2 cellular contexts compared by ENCODE assay signal in the genomic region with DNA sequence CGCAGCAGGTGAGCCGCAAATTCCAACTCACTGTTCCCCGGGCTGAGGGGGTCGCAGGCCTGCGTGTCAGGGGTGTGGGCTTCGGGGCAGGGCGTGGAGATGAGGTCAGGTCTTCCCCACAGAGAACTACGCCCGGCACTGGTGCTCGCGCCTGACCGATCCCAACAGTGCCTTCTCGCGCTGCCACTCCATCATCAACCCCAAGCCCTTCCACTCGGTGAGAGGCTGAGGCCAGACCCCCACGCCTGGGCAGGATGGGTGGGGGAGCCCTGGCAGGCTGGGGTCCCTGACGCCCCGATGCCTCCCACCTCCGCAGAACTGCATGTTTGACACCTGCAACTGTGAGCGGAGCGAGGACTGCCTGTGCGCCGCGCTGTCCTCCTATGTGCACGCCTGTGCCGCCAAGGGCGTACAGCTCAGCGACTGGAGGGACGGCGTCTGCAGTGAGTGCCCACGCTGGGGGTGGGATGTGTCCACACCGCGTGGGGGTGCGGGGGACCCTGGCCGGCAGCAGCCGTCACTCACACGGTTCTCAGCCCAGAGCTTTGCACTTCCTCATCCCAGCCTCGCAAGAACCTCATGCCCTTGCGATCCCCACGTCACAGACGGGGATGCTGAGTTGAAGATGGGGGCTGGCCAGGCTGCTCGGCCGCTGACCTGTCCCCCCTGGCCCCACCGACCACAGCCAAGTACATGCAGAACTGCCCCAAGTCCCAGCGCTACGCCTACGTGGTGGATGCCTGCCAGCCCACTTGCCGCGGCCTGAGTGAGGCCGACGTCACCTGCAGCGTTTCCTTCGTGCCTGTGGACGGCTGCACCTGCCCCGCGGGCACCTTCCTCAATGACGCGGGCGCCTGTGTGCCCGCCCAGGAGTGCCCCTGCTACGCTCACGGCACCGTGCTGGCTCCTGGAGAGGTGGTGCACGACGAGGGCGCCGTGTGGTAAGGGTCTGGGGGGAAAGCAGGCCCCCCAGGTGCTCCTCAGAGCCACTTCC.
TF ChIP-seq lines count a peak whose summit lies in the region.

No MANE protein-coding gene starts in this region.

TF ChIP-seq in SK-N-SH, 30 proteins besides CTCF, POLR2A, EP300 and RAD21 (continued from another document):
- TF ChIP-seq, protein P1, sequence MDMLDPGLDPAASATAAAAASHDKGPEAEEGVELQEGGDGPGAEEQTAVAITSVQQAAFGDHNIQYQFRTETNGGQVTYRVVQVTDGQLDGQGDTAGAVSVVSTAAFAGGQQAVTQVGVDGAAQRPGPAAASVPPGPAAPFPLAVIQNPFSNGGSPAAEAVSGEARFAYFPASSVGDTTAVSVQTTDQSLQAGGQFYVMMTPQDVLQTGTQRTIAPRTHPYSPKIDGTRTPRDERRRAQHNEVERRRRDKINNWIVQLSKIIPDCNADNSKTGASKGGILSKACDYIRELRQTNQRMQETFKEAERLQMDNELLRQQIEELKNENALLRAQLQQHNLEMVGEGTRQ (IDR thresholded peaks at IDR 0.05; ENCODE audit: borderline replicate concordance, low read depth, low read length): no peak
- TF ChIP-seq, protein P2, sequence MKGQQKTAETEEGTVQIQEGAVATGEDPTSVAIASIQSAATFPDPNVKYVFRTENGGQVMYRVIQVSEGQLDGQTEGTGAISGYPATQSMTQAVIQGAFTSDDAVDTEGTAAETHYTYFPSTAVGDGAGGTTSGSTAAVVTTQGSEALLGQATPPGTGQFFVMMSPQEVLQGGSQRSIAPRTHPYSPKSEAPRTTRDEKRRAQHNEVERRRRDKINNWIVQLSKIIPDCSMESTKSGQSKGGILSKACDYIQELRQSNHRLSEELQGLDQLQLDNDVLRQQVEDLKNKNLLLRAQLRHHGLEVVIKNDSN (IDR thresholded peaks at IDR 0.05; ENCODE audit: borderline replicate concordance, low read depth): no peak
- no peak for TF ChIP-seq GABPA (IDR thresholded peaks at IDR 0.05; ENCODE audit: low read depth)
- TF ChIP-seq SMC3 (IDR thresholded peaks at IDR 0.05; ENCODE audit: low read depth, low read length): no peak
- TF ChIP-seq, protein P3, sequence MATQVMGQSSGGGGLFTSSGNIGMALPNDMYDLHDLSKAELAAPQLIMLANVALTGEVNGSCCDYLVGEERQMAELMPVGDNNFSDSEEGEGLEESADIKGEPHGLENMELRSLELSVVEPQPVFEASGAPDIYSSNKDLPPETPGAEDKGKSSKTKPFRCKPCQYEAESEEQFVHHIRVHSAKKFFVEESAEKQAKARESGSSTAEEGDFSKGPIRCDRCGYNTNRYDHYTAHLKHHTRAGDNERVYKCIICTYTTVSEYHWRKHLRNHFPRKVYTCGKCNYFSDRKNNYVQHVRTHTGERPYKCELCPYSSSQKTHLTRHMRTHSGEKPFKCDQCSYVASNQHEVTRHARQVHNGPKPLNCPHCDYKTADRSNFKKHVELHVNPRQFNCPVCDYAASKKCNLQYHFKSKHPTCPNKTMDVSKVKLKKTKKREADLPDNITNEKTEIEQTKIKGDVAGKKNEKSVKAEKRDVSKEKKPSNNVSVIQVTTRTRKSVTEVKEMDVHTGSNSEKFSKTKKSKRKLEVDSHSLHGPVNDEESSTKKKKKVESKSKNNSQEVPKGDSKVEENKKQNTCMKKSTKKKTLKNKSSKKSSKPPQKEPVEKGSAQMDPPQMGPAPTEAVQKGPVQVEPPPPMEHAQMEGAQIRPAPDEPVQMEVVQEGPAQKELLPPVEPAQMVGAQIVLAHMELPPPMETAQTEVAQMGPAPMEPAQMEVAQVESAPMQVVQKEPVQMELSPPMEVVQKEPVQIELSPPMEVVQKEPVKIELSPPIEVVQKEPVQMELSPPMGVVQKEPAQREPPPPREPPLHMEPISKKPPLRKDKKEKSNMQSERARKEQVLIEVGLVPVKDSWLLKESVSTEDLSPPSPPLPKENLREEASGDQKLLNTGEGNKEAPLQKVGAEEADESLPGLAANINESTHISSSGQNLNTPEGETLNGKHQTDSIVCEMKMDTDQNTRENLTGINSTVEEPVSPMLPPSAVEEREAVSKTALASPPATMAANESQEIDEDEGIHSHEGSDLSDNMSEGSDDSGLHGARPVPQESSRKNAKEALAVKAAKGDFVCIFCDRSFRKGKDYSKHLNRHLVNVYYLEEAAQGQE (IDR thresholded peaks at IDR 0.05; ENCODE audit: low read depth, low read length): no peak
- TF ChIP-seq RCOR1 (IDR thresholded peaks at IDR 0.05; ENCODE audit: low read length): no peak
- TF ChIP-seq, protein P4, sequence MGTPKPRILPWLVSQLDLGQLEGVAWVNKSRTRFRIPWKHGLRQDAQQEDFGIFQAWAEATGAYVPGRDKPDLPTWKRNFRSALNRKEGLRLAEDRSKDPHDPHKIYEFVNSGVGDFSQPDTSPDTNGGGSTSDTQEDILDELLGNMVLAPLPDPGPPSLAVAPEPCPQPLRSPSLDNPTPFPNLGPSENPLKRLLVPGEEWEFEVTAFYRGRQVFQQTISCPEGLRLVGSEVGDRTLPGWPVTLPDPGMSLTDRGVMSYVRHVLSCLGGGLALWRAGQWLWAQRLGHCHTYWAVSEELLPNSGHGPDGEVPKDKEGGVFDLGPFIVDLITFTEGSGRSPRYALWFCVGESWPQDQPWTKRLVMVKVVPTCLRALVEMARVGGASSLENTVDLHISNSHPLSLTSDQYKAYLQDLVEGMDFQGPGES (IDR thresholded peaks at IDR 0.05; ENCODE audit: low read depth, low read length): no peak

TF ChIP-seq in SK-N-SH treated with all-trans-retinoic acid at 6 μM for 48 hours, 23 proteins besides CTCF, POLR2A, EP300 and RAD21 (continued from another document):
- TF ChIP-seq TOX (CRISPR knock-in tag; IDR thresholded peaks at IDR 0.05; ENCODE audit: borderline replicate concordance) (no peak), ZNF70 (CRISPR knock-in tag; IDR thresholded peaks at IDR 0.05) (no peak), ZFP30 (CRISPR knock-in tag; IDR thresholded peaks at IDR 0.05) (no peak), BACH2 (CRISPR knock-in tag; IDR thresholded peaks at IDR 0.05; ENCODE audit: borderline replicate concordance) (no peak), PPARA (CRISPR knock-in tag; IDR thresholded peaks at IDR 0.05; ENCODE audit: borderline replicate concordance) (no peak)
- TF ChIP-seq, protein P5, sequence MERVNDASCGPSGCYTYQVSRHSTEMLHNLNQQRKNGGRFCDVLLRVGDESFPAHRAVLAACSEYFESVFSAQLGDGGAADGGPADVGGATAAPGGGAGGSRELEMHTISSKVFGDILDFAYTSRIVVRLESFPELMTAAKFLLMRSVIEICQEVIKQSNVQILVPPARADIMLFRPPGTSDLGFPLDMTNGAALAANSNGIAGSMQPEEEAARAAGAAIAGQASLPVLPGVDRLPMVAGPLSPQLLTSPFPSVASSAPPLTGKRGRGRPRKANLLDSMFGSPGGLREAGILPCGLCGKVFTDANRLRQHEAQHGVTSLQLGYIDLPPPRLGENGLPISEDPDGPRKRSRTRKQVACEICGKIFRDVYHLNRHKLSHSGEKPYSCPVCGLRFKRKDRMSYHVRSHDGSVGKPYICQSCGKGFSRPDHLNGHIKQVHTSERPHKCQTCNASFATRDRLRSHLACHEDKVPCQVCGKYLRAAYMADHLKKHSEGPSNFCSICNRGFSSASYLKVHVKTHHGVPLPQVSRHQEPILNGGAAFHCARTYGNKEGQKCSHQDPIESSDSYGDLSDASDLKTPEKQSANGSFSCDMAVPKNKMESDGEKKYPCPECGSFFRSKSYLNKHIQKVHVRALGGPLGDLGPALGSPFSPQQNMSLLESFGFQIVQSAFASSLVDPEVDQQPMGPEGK (CRISPR knock-in tag; IDR thresholded peaks at IDR 0.05; ENCODE audit: borderline replicate concordance): no peak
- TF ChIP-seq, protein P6, sequence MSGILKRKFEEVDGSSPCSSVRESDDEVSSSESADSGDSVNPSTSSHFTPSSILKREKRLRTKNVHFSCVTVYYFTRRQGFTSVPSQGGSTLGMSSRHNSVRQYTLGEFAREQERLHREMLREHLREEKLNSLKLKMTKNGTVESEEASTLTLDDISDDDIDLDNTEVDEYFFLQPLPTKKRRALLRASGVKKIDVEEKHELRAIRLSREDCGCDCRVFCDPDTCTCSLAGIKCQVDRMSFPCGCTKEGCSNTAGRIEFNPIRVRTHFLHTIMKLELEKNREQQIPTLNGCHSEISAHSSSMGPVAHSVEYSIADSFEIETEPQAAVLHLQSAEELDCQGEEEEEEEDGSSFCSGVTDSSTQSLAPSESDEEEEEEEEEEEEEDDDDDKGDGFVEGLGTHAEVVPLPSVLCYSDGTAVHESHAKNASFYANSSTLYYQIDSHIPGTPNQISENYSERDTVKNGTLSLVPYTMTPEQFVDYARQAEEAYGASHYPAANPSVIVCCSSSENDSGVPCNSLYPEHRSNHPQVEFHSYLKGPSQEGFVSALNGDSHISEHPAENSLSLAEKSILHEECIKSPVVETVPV (CRISPR knock-in tag; IDR thresholded peaks at IDR 0.05): no peak
- TF ChIP-seq, protein P7, sequence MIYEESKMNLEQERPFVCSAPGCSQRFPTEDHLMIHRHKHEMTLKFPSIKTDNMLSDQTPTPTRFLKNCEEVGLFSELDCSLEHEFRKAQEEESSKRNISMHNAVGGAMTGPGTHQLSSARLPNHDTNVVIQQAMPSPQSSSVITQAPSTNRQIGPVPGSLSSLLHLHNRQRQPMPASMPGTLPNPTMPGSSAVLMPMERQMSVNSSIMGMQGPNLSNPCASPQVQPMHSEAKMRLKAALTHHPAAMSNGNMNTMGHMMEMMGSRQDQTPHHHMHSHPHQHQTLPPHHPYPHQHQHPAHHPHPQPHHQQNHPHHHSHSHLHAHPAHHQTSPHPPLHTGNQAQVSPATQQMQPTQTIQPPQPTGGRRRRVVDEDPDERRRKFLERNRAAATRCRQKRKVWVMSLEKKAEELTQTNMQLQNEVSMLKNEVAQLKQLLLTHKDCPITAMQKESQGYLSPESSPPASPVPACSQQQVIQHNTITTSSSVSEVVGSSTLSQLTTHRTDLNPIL (CRISPR knock-in tag; IDR thresholded peaks at IDR 0.05; ENCODE audit: low read depth): no peak
